31 cellular contexts compared by ENCODE assay signal in the genomic region with DNA sequence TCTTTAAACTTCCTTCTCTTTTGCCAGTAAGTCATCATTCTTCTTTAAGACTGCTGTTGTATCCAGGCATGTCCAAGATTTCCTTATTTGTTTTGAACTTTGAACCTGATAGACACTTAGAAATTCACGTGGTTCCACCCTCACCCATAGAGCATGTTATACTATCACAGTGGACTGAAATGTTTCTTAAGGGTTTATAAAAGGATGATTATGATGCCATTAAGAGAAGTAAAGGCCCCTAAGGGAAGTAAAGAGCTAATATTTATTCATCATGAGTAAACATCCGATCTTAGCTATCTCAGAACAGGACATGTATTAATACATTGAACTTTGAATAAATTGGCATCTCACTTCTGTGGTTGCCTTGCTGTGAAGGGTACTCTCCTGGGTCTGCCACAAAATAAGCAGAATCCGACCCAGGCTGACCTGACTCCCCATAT. TPM values are rescaled to one million over a fixed set of nuclear protein-coding genes. Genes with fewer than 3 reads are reported as not detected.
DNase-seq lines count a peak whose midpoint lies in the region; ATAC-seq, FAIRE-seq and TF ChIP-seq lines count a peak whose summit lies in the region.
"Had no signal": no experiment of that assay in that cellular context is flagged by ENCODE, and none has a peak within 500 bp of the region (broad histone marks: within the 10 kb centered on the region; RNA-seq: fewer than 3 reads in every experiment).

No MANE protein-coding gene starts in this region.

- no peaks in the 10 kb centered on the region for H3K4me1 Mint-ChIP-seq in Caco-2 (ENCODE audit: low read depth, unreplicated experiment)
- H3K4me1 Mint-ChIP-seq: activated naive CD4-positive, alpha-beta T cell treated with anti-CD3 and anti-CD28 coated beads, Interleukin-2, amount 50 U/mL, for 24 hours had no signal

- H3K27me3 Mint-ChIP-seq in Caco-2 (ENCODE audit: insufficient read depth, unreplicated experiment) = no peaks in the 10 kb centered on the region
- H3K27me3 Mint-ChIP-seq: activated B cell treated with CpG ODN at 0.5 μM for 24 hours; activated naive CD4-positive, alpha-beta T cell treated with anti-CD3 and anti-CD28 coated beads, Interleukin-2, amount 50 U/mL, for 24 hours had no signal

- in situ Hi-C loops in HepG2 (cut with HindIII; ENCODE audit: extremely low pct_ligation_motif_present, low pct_unique_long_range_greater_than_20kb) = loop anchor here (10.0 kb wide), 1 partner anchor 179 kb away; a partner anchor contains a TSS

- H3K4me3 Mint-ChIP-seq in Caco-2 (ENCODE audit: unreplicated experiment) = no peak overlapping the region
- H3K4me3 Mint-ChIP-seq: activated B cell treated with CpG ODN at 0.5 μM for 24 hours; activated naive CD4-positive, alpha-beta T cell treated with anti-CD3 and anti-CD28 coated beads, Interleukin-2, amount 50 U/mL, for 24 hours; activated T-helper 1 cell treated with anti-CD3 and anti-CD28 coated beads, Interleukin-12 subunit alpha, Interleukin-12 subunit beta, Interleukin-2, Interleukin-4 antibody, amounts not matched to agents 30 ng/mL and 10 ng/mL and 1 ng/mL, durations not matched to agents 14 hours and 24 hours and 36 hours; GM23338; natural killer cell treated with Interleukin-12 subunit alpha and Interleukin-12 subunit beta and Interleukin-15 and Interleukin-18, amount 100 ng/mL, for 72 hours had no signal

- intact Hi-C loops in Caco-2 (cut with micrococcal nuclease; ENCODE audit: unreplicated experiment) (no loop called here), HepG2 (cut with micrococcal nuclease; ENCODE audit: unreplicated experiment) (no loop called here)

- TF ChIP-seq EP300 in HepG2 (IDR thresholded peaks at IDR 0.05; ENCODE audit: low read depth in 2 of 2, low read length in 2 of 2) (no peak), HepG2 (CRISPR knock-in tag; IDR thresholded peaks at IDR 0.05; ENCODE audit: borderline replicate concordance) (no peak)

- H3K9me3 ChIP-seq in Caco-2 (no peaks in the 10 kb centered on the region), muscle layer of colon (ENCODE audit: low read length) (no peaks in the 10 kb centered on the region), HepG2 (ENCODE audit: low read length) (no peaks in the 10 kb centered on the region)
- H3K9me3 ChIP-seq: heart right ventricle, ovary, spleen had no signal

- H3K36me3 ChIP-seq in Caco-2 (ENCODE audit: control insufficient read depth, insufficient read depth, low read length) (no peaks in the 10 kb centered on the region), muscle layer of colon (ENCODE audit: insufficient read depth, low read length) (no peaks in the 10 kb centered on the region), HepG2 (replicated peaks in 1 of 2; ENCODE audit: control insufficient read depth in 1 of 2, insufficient read depth in 2 of 2, low read length in 2 of 2) (no peaks in the 10 kb centered on the region; a peak in 1 of 5 replicates)
- H3K36me3 ChIP-seq: cardiac muscle cell, heart right ventricle, ovary, spleen had no signal

- H4K20me1 ChIP-seq in HepG2 (ENCODE audit: insufficient read depth, low read length) = no peaks in the 10 kb centered on the region

- CTCF ChIA-PET in Caco-2 (lab: Charles Lee) = no interaction called here
- CTCF ChIA-PET in HepG2 (lab: Yijun Ruan, JAX; ENCODE audit: low intra/inter-chr PET ratio, low total read pairs) = no interaction called here

- POLR2A ChIA-PET in Caco-2 (lab: Charles Lee) = no interaction called here
- POLR2A ChIA-PET in HepG2 (lab: Yijun Ruan, JAX) = no interaction called here

- H3K36me3 Mint-ChIP-seq in Caco-2 (ENCODE audit: insufficient read depth, unreplicated experiment) = peaks cover 5% of the 10 kb centered on the region
- H3K36me3 Mint-ChIP-seq: natural killer cell treated with Interleukin-12 subunit alpha and Interleukin-12 subunit beta and Interleukin-15 and Interleukin-18, amount 100 ng/mL, for 72 hours had no signal

- no peaks in the 10 kb centered on the region for H3K79me2 ChIP-seq in HepG2 (ENCODE audit: insufficient read depth, low read length)

- BruUV-seq in Caco-2 (replicated peaks; lab: Mats Ljungman, UMichigan) = no TSS peak
- no TSS peak for BruUV-seq in HepG2 (replicated peaks; lab: Mats Ljungman, UMichigan)

- TF ChIP-seq CTCF in Caco-2 (IDR thresholded peaks at IDR 0.05; ENCODE audit: insufficient read depth in 1 of 2, low read depth in 1 of 2, low read length in 1 of 2, severe bottlenecking in 1 of 2, unreplicated experiment in 1 of 2) = no peak
- no peak for TF ChIP-seq CTCF in HepG2 (CRISPR knock-in tag; IDR thresholded peaks at IDR 0.05)

- H3K9ac ChIP-seq in muscle layer of colon (ENCODE audit: low read length) (no peak overlapping the region), HepG2 (ENCODE audit: insufficient read depth, low read depth, low read length) (no peak overlapping the region)

- no peak overlapping the region for H3K4me3 ChIP-seq in Caco-2 (ENCODE audit: low read depth, low read length)
- H3K4me3 ChIP-seq in muscle layer of colon (ENCODE audit: low read depth in 1 of 2, low read length in 2 of 2) = no peak overlapping the region
- H3K4me3 ChIP-seq in HepG2 (replicated peaks in 1 of 3; ENCODE audit: insufficient read depth in 1 of 3, low read depth in 2 of 3, low read length in 3 of 3) = no peak overlapping the region
- H3K4me3 ChIP-seq: cardiac muscle cell, GM23338, heart right ventricle, ovary, spleen had no signal

- H3K4me1 ChIP-seq in Caco-2 (no peaks in the 10 kb centered on the region), muscle layer of colon (ENCODE audit: insufficient read depth, low read length) (peaks cover 14% of the 10 kb centered on the region), HepG2 (ENCODE audit: insufficient read depth, low read length) (peaks cover 47% of the 10 kb centered on the region)

- DNase-seq in Caco-2 (no peak), NCI-H460 (ENCODE audit: extremely low read depth, low read depth) (peak; percentile 3), foreskin melanocyte (peak; percentile 84), frontal cortex (ENCODE audit: low spot score in 2 of 2) (no peak), HepG2 (ENCODE audit: low spot score) (no peak), NAMALWA (ENCODE audit: low spot score) (no peak)
- DNase-seq: activated B cell treated with CpG ODN at 0.5 μM for 24 hours; activated CD4-positive, alpha-beta T cell treated with anti-CD3 and anti-CD28 coated beads, Interleukin-2, amount 50 U/mL, for 48 hours; COR-L47; cortex of kidney; heart right ventricle; midbrain; NCI-H1694 treated with DMSO at 0.1 percent for 48 hours; NCI-H510A treated with DMSO at 0.1 percent for 48 hours; ovary; retina; SIG-M5; spleen; T1000; trophoblast cell had no signal

- no peaks in the 10 kb centered on the region for H3K27me3 ChIP-seq in Caco-2 (replicated peaks; ENCODE audit: control insufficient read depth, insufficient read depth, low read length)
- no peaks in the 10 kb centered on the region for H3K27me3 ChIP-seq in muscle layer of colon (ENCODE audit: control insufficient read depth in 1 of 2, insufficient read depth in 2 of 2, low read length in 2 of 2)
- no peaks in the 10 kb centered on the region for H3K27me3 ChIP-seq in HepG2 (ENCODE audit: control insufficient read depth in 1 of 2, insufficient read depth in 2 of 2, low read length in 2 of 2)
- H3K27me3 ChIP-seq: cardiac muscle cell, heart right ventricle, ovary, spleen had no signal

- H3K27ac Mint-ChIP-seq in Caco-2 (ENCODE audit: unreplicated experiment) = peak overlapping the region; percentile 17
- H3K27ac Mint-ChIP-seq: activated B cell treated with CpG ODN at 0.5 μM for 24 hours; activated naive CD4-positive, alpha-beta T cell treated with anti-CD3 and anti-CD28 coated beads, Interleukin-2, amount 50 U/mL, for 24 hours; activated T-helper 1 cell treated with anti-CD3 and anti-CD28 coated beads, Interleukin-12 subunit alpha, Interleukin-12 subunit beta, Interleukin-2, Interleukin-4 antibody, amounts not matched to agents 30 ng/mL and 10 ng/mL and 1 ng/mL, durations not matched to agents 14 hours and 24 hours and 36 hours; GM23338; natural killer cell treated with Interleukin-12 subunit alpha and Interleukin-12 subunit beta and Interleukin-15 and Interleukin-18, amount 100 ng/mL, for 72 hours had no signal

- FAIRE-seq in frontal cortex (lab: Jason Lieb, UNC) = no peak
- FAIRE-seq in HepG2 (lab: Jason Lieb, UNC) = no peak

- H3K27ac ChIP-seq in muscle layer of colon (ENCODE audit: low read depth, low read length) = peak overlapping the region; percentile 4
- H3K27ac ChIP-seq in HepG2 (ENCODE audit: extremely low read length, insufficient read depth, low read length) = no peak overlapping the region
- H3K27ac ChIP-seq: cardiac muscle cell, ovary, spleen had no signal

- no peak overlapping the region for H2AFZ ChIP-seq in HepG2 (ENCODE audit: low read length)
- H2AFZ ChIP-seq: GM23338 had no signal

- H3K4me2 ChIP-seq in HepG2 (ENCODE audit: low read depth, low read length) = no peak overlapping the region
- H3K4me2 ChIP-seq: GM23338 had no signal

- TF ChIP-seq RAD21 in HepG2 (CRISPR knock-in tag; IDR thresholded peaks at IDR 0.05) = no peak

- TF ChIP-seq POLR2A in HepG2 (IDR thresholded peaks at IDR 0.05; ENCODE audit: insufficient read depth in 1 of 2, low read depth in 2 of 2, low read length in 2 of 2) = no peak

- no peaks in the 10 kb centered on the region for H3K9me3 Mint-ChIP-seq in Caco-2 (ENCODE audit: unreplicated experiment)
- H3K9me3 Mint-ChIP-seq: activated B cell treated with CpG ODN at 0.5 μM for 24 hours; activated naive CD4-positive, alpha-beta T cell treated with anti-CD3 and anti-CD28 coated beads, Interleukin-2, amount 50 U/mL, for 24 hours; activated T-helper 1 cell treated with anti-CD3 and anti-CD28 coated beads, Interleukin-12 subunit alpha, Interleukin-12 subunit beta, Interleukin-2, Interleukin-4 antibody, amounts not matched to agents 30 ng/mL and 10 ng/mL and 1 ng/mL, durations not matched to agents 14 hours and 24 hours and 36 hours; GM23338; natural killer cell treated with Interleukin-12 subunit alpha and Interleukin-12 subunit beta and Interleukin-15 and Interleukin-18, amount 100 ng/mL, for 72 hours had no signal

- no peak for ATAC-seq in HepG2
- no peak for ATAC-seq in HG02938 (IDR thresholded peaks at IDR 0.05; ENCODE audit: unreplicated experiment)
- ATAC-seq: GM23338; natural killer cell treated with Interleukin-12 subunit alpha and Interleukin-12 subunit beta and Interleukin-15 and Interleukin-18, amount 100 ng/mL, for 72 hours had no signal

- whole genome bisulfite sequencing in HepG2 (ENCODE audit: low lambda C conversion rate) = 82% methylated on average over 3 of the region's 3 CpGs

RNA-seq across cellular contexts. Expression of gene PRKACG, which starts 49.8 kb away (rescaled TPM):
- total RNA-seq in Caco-2 (2022) (not detected in 2 replicates), frontal cortex (not detected), HepG2 (2016; rRNA removed; fragmentation: Illumina TruSeq; extraction: Trizol) (not detected in 2 replicates)
- total RNA-seq in NCI-H460 (2014; rRNA removed; shearing (Covaris generic)) = not detected in 2 replicates
- polyA plus RNA-seq in NCI-H460 (2014; cell fraction: nucleus; rRNA removed) = not detected in 2 replicates
- total RNA-seq in HepG2 (2016; cell fraction: cytosol; rRNA removed; fragmentation: Illumina TruSeq; extraction: Trizol; ENCODE audit: low read depth) = not detected in 2 replicates
- total RNA-seq in HepG2 (2016; cell fraction: insoluble cytoplasmic fraction; rRNA removed; fragmentation: Illumina TruSeq; extraction: Trizol) = not detected in 2 replicates
- not detected in 2 replicates for total RNA-seq in HepG2 (2016; cell fraction: membrane; rRNA removed; fragmentation: Illumina TruSeq; extraction: Trizol)
- total RNA-seq in HepG2 (2016; cell fraction: nucleus; rRNA removed; fragmentation: Illumina TruSeq; extraction: Trizol) = not detected in 2 replicates
- not detected in 2 replicates for polyA plus RNA-seq in HepG2 (2011; rRNA removed)
- polyA plus RNA-seq in HepG2 (2011; cell fraction: cytosol; rRNA removed) = 0.03 TPM in 1 of 2 replicates, not detected in the other
- not detected in 2 replicates for polyA plus RNA-seq in HepG2 (2011; cell fraction: nucleus; rRNA removed)
- polyA plus RNA-seq in HepG2 (2012) = not detected in 2 replicates
- polyA plus RNA-seq in HepG2 (2016; cell fraction: cytosol; fragmentation: Illumina TruSeq; extraction: Trizol; ENCODE audit: low read depth) = not detected in 2 replicates
- not detected in 2 replicates for polyA plus RNA-seq in HepG2 (2016; cell fraction: insoluble cytoplasmic fraction; fragmentation: Illumina TruSeq; extraction: Trizol; ENCODE audit: low read depth)
- polyA plus RNA-seq in HepG2 (2016; cell fraction: membrane; fragmentation: Illumina TruSeq; extraction: Trizol; ENCODE audit: low read depth) = not detected in 2 replicates
- polyA plus RNA-seq in HepG2 (2016; cell fraction: nucleus; fragmentation: Illumina TruSeq; extraction: Trizol; ENCODE audit: insufficient read depth, low read depth) = not detected in 2 replicates
- polyA minus RNA-seq in HepG2 (2011; rRNA and poly(A)+ RNA removed; ENCODE audit: low replicate concordance) = not detected in 2 replicates
- not detected in 2 replicates for polyA minus RNA-seq in HepG2 (2011; cell fraction: cytosol; rRNA and poly(A)+ RNA removed)
- polyA minus RNA-seq in HepG2 (2011; cell fraction: nucleus; rRNA and poly(A)+ RNA removed) = not detected in 2 replicates
- total RNA-seq: activated B cell treated with CpG ODN at 0.5 μM for 24 hours; activated T-helper 1 cell treated with anti-CD3 and anti-CD28 coated beads, Interleukin-12 subunit alpha, Interleukin-12 subunit beta, Interleukin-2, Interleukin-4 antibody, amounts not matched to agents 30 ng/mL and 10 ng/mL and 1 ng/mL, durations not matched to agents 14 hours and 24 hours and 36 hours; cardiac muscle cell; Daoy; fibroblast of villous mesenchyme; GM23338; heart right ventricle; natural killer cell treated with Interleukin-12 subunit alpha and Interleukin-12 subunit beta and Interleukin-15 and Interleukin-18, amount 100 ng/mL, for 72 hours; ovary; spleen had no signal
- polyA plus RNA-seq: BJ, esophagus, GM23338, heart right ventricle, ovary, spleen had no signal

Comparison
In these comparisons a context has a peak if more than half of its experiments do, and no peak if none do; other contexts are left out.
1. DNase-seq: peak in NCI-H460 (single experiment) and foreskin melanocyte (single experiment); none in Caco-2 (0 of 2), frontal cortex (0 of 2), HepG2 (single experiment) and NAMALWA (single experiment).